ENCODE assay signal across 9 cellular contexts in genomic region chr9:125550216-125550614, GRCh38.
A peak's percentile ranks its signal among the peaks of the same experiment; 100 is the strongest.
DNase-seq lines count a peak whose midpoint lies in the region; ATAC-seq, FAIRE-seq and TF ChIP-seq lines count a peak whose summit lies in the region.
"Had no signal": no experiment of that assay in that cellular context is flagged by ENCODE, and none has a peak within 500 bp of the region (broad histone marks: within the 10 kb centered on the region; RNA-seq: fewer than 3 reads in every experiment).

No MANE protein-coding gene starts in this region.

- TF ChIP-seq EP300 in A549 (IDR thresholded peaks at IDR 0.05), result no peak

- TF ChIP-seq CTCF in A549 (IDR thresholded peaks at IDR 0.05) (no peak), fibroblast of villous mesenchyme (IDR thresholded peaks at IDR 0.05; ENCODE audit: insufficient read depth, low read depth, low read length) (no peak), osteoblast (IDR thresholded peaks at IDR 0.05; ENCODE audit: extremely low read depth, low read depth, low read length) (no peak)

- H3K79me2 ChIP-seq in osteoblast (ENCODE audit: insufficient read depth, low read length), result peaks cover 26% of the 10 kb centered on the region

- ATAC-seq in A549, result peak in 1 of 2 experiments; percentile 38; a peak in 1 of 6 replicates
- ATAC-seq: activated CD8-positive, alpha-beta memory T cell treated with anti-CD3 and anti-CD28 coated beads, Interleukin-2, amount 10 ng/mL, durations not matched to agents 7 days and 5 days had no signal

- no peak for FAIRE-seq in A549 (lab: Jason Lieb, UNC)

- peaks cover 4% of the 10 kb centered on the region for H4K20me1 ChIP-seq in osteoblast (ENCODE audit: insufficient read depth, low read length)

- TF ChIP-seq POLR2A in A549 (IDR thresholded peaks at IDR 0.05; ENCODE audit: low read length), result no peak

- H2AFZ ChIP-seq in osteoblast (ENCODE audit: low read length), result no peak overlapping the region

- H3K27ac ChIP-seq in A549, result no peak overlapping the region
- H3K27ac ChIP-seq in osteoblast (ENCODE audit: low read depth, low read length), result peak overlapping the region; percentile 62

- no peaks in the 10 kb centered on the region for H3K36me3 ChIP-seq in osteoblast (ENCODE audit: insufficient read depth, low read length)

- WGBS in A549 (ENCODE audit: missing lambda C conversion rate), result 33% methylated on average over 3 of the region's 3 CpGs

- no peak for DNase-seq in A549 (ENCODE audit: low read depth in 1 of 2, low spot score in 1 of 2)
- DNase-seq in amniotic epithelial cell (ENCODE audit: low read depth), result peak; percentile 57
- peak; percentile 37 for DNase-seq in fibroblast of villous mesenchyme (ENCODE audit: low read depth)
- no peak for DNase-seq in osteoblast (ENCODE audit: insufficient read length, low spot score, missing footprints)
- no peak for DNase-seq in NK-92 (lab: John Stamatoyannopoulos, UW; ENCODE audit: unreplicated experiment)
- no peak for DNase-seq in hypothalamus (lab: John Stamatoyannopoulos, UW)
- no peak for DNase-seq in stimulated activated CD4-positive, alpha-beta T cell treated with anti-CD3 and anti-CD28 coated beads, Interleukin-2, amount 100 ng/mL, for 48 hours
- DNase-seq in cerebellum (ENCODE audit: low spot score), result no peak
- DNase-seq: activated CD8-positive, alpha-beta memory T cell treated with anti-CD3 and anti-CD28 coated beads, Interleukin-2, amount 10 ng/mL, durations not matched to agents 7 days and 5 days had no signal

- no peaks in the 10 kb centered on the region for H3K27me3 ChIP-seq in osteoblast (ENCODE audit: insufficient read depth, low read length)

- POLR2A ChIA-PET in A549 (lab: Yijun Ruan, JAX), result interaction anchor here (1.0 kb wide), 1 partner anchor 8 kb away, joined by 3 read pairs; no protein-coding TSS in a partner anchor

- CTCF ChIA-PET in A549 (lab: Yijun Ruan, JAX), result interaction anchor here (0.7 to 1.6 kb wide), 6 partner anchors 9 to 949 kb away, joined by 3 to 5 read pairs (median 4); no protein-coding TSS in a partner anchor

- H3K4me2 ChIP-seq in A549, result peak overlapping the region; percentile 32
- H3K4me2 ChIP-seq in osteoblast (ENCODE audit: insufficient read depth, low read length), result peak overlapping the region; percentile 63

- no peaks in the 10 kb centered on the region for H3K9me3 ChIP-seq in A549
- H3K9me3 ChIP-seq in osteoblast (ENCODE audit: low read depth, low read length), result no peaks in the 10 kb centered on the region

- no peak for TF ChIP-seq RAD21 in A549 (conservative IDR thresholded peaks at IDR 0.05 in 1 of 2, IDR thresholded peaks at IDR 0.05 in 1 of 2)

- H3K4me1 ChIP-seq in A549 (peaks cover 18% of the 10 kb centered on the region; the same call in 2 of the 3 replicates), osteoblast (ENCODE audit: insufficient read depth, low read length) (peaks cover 35% of the 10 kb centered on the region)

- H3K4me3 ChIP-seq in A549 (no peak overlapping the region), fibroblast of villous mesenchyme (ENCODE audit: low read depth, low read length) (no peak overlapping the region), osteoblast (ENCODE audit: insufficient read depth, low read length) (no peak overlapping the region)

TF ChIP-seq in A549, 52 proteins besides CTCF, POLR2A, EP300 and RAD21:
- no peak for TF ChIP-seq FOXS1 (CRISPR knock-in tag; IDR thresholded peaks at IDR 0.05)
- no peak for TF ChIP-seq ZFP36 (IDR thresholded peaks at IDR 0.05; ENCODE audit: borderline replicate concordance, partially characterized antibody)
- no peak for TF ChIP-seq SMC3 (IDR thresholded peaks at IDR 0.05)
- TF ChIP-seq E2F6 (IDR thresholded peaks at IDR 0.05; ENCODE audit: borderline replicate concordance, low read depth), result no peak

Comparison
In these comparisons a context has a peak if more than half of its experiments do, and no peak if none do; other contexts are left out.
1. DNase-seq: peak in amniotic epithelial cell (single experiment) and fibroblast of villous mesenchyme (single experiment); none in A549 (0 of 2), osteoblast (single experiment), NK-92 (single experiment), hypothalamus (0 of 51), stimulated activated CD4-positive, alpha-beta T cell treated with anti-CD3 and anti-CD28 coated beads, Interleukin-2, amount 100 ng/mL, for 48 hours (0 of 2) and cerebellum (single experiment).